In genomic region chr7:50531401-50531906, GRCh38 we compare ENCODE assay signal across 9 cellular contexts. TPM values are rescaled to one million over a fixed set of nuclear protein-coding genes. Genes with fewer than 3 reads are reported as not detected.
A peak's percentile ranks its signal among the peaks of the same experiment; 100 is the strongest.
DNase-seq lines count a peak whose midpoint lies in the region; ATAC-seq and TF ChIP-seq lines count a peak whose summit lies in the region.
"Had no signal": no experiment of that assay in that cellular context is flagged by ENCODE, and none has a peak within 500 bp of the region (broad histone marks: within the 10 kb centered on the region; RNA-seq: fewer than 3 reads in every experiment).

No MANE protein-coding gene starts in this region.

- intact Hi-C loops in ascending aorta (cut with DNase I), result no loop called here

- DNase-seq in NCI-H187 (lab: John Stamatoyannopoulos, UW) (peak; percentile 59 to 65), mucosa of gallbladder (ENCODE audit: low spot score) (peak; percentile 59), ascending aorta (ENCODE audit: low spot score in 2 of 2) (no peak)
- DNase-seq in activated T-cell treated with anti-CD3 and anti-CD28 coated beads, Interleukin-2, amount 50 U/mL, for 24 hours, result no peak
- no peak for DNase-seq in activated CD8-positive, alpha-beta memory T cell treated with anti-CD3 and anti-CD28 coated beads, Interleukin-2, amount 10 ng/mL, durations not matched to agents 7 days and 5 days

- H3K27ac ChIP-seq in ascending aorta, result no peak overlapping the region

- TF ChIP-seq CTCF in ascending aorta (IDR thresholded peaks at IDR 0.05), result no peak

- H3K4me3 ChIP-seq in ascending aorta, result no peak overlapping the region

- no peaks in the 10 kb centered on the region for H3K36me3 ChIP-seq in ascending aorta

- H3K9me3 Mint-ChIP-seq in activated T-cell treated with anti-CD3 and anti-CD28 coated beads, Interleukin-2, amount 50 U/mL, for 24 hours, result no peaks in the 10 kb centered on the region
- H3K9me3 Mint-ChIP-seq in activated CD8-positive, alpha-beta memory T cell treated with anti-CD3 and anti-CD28 coated beads, Interleukin-2, amount 10 ng/mL, durations not matched to agents 7 days and 5 days (ENCODE audit: low read depth), result no peaks in the 10 kb centered on the region

- peak overlapping the region; percentile 31 for H3K4me3 Mint-ChIP-seq in activated T-cell treated with anti-CD3 and anti-CD28 coated beads, Interleukin-2, amount 50 U/mL, for 24 hours
- no peak overlapping the region for H3K4me3 Mint-ChIP-seq in activated CD8-positive, alpha-beta memory T cell treated with anti-CD3 and anti-CD28 coated beads, Interleukin-2, amount 10 ng/mL, durations not matched to agents 7 days and 5 days

- H3K36me3 Mint-ChIP-seq in activated T-cell treated with anti-CD3 and anti-CD28 coated beads, Interleukin-2, amount 50 U/mL, for 24 hours (ENCODE audit: low read depth), result no peaks in the 10 kb centered on the region
- no peaks in the 10 kb centered on the region for H3K36me3 Mint-ChIP-seq in activated CD8-positive, alpha-beta memory T cell treated with anti-CD3 and anti-CD28 coated beads, Interleukin-2, amount 10 ng/mL, durations not matched to agents 7 days and 5 days

- ATAC-seq in GM18502 (IDR thresholded peaks at IDR 0.05; ENCODE audit: poor library complexity, unreplicated experiment), result peak; percentile 48
- no peak for ATAC-seq in HG02885 (IDR thresholded peaks at IDR 0.05; ENCODE audit: poor library complexity, unreplicated experiment)
- no peak for ATAC-seq in HG02642 (IDR thresholded peaks at IDR 0.05; ENCODE audit: poor library complexity, unreplicated experiment)
- no peak for ATAC-seq in activated CD8-positive, alpha-beta memory T cell treated with anti-CD3 and anti-CD28 coated beads, Interleukin-2, amount 10 ng/mL, durations not matched to agents 7 days and 5 days

- no peaks in the 10 kb centered on the region for H3K27me3 ChIP-seq in ascending aorta

- peaks cover 30% of the 10 kb centered on the region for H3K4me1 Mint-ChIP-seq in activated T-cell treated with anti-CD3 and anti-CD28 coated beads, Interleukin-2, amount 50 U/mL, for 24 hours (ENCODE audit: low read depth)
- H3K4me1 Mint-ChIP-seq in activated CD8-positive, alpha-beta memory T cell treated with anti-CD3 and anti-CD28 coated beads, Interleukin-2, amount 10 ng/mL, durations not matched to agents 7 days and 5 days, result peaks cover 20% of the 10 kb centered on the region

- peak overlapping the region; percentile 88 for H3K27ac Mint-ChIP-seq in activated T-cell treated with anti-CD3 and anti-CD28 coated beads, Interleukin-2, amount 50 U/mL, for 24 hours
- no peak overlapping the region for H3K27ac Mint-ChIP-seq in activated CD8-positive, alpha-beta memory T cell treated with anti-CD3 and anti-CD28 coated beads, Interleukin-2, amount 10 ng/mL, durations not matched to agents 7 days and 5 days

- CTCF ChIA-PET in activated CD8-positive, alpha-beta memory T cell treated with anti-CD3 and anti-CD28 coated beads, Interleukin-2, amount 10 ng/mL, durations not matched to agents 7 days and 5 days (lab: Charles Lee), result no interaction called here

- H3K27me3 Mint-ChIP-seq in activated T-cell treated with anti-CD3 and anti-CD28 coated beads, Interleukin-2, amount 50 U/mL, for 24 hours, result peaks cover 28% of the 10 kb centered on the region
- H3K27me3 Mint-ChIP-seq in activated CD8-positive, alpha-beta memory T cell treated with anti-CD3 and anti-CD28 coated beads, Interleukin-2, amount 10 ng/mL, durations not matched to agents 7 days and 5 days, result peaks cover 43% of the 10 kb centered on the region

- H3K4me1 ChIP-seq in ascending aorta, result no peaks in the 10 kb centered on the region

- no peaks in the 10 kb centered on the region for H3K9me3 ChIP-seq in ascending aorta

RNA-seq across cellular contexts. Expression of gene DDC, which starts 33.8 kb away (rescaled TPM):
- total RNA-seq in mucosa of gallbladder (1.7 TPM), ascending aorta (not detected)
- not detected for total RNA-seq in activated CD8-positive, alpha-beta memory T cell treated with anti-CD3 and anti-CD28 coated beads, Interleukin-2, amount 10 ng/mL, durations not matched to agents 7 days and 5 days
- total RNA-seq: pulmonary artery endothelial cell had no signal

Comparison
In these comparisons a context has a peak if more than half of its experiments do, and no peak if none do; other contexts are left out.
1. DNase-seq: peak in NCI-H187 (2 of 2) and mucosa of gallbladder (single experiment); none in activated T-cell treated with anti-CD3 and anti-CD28 coated beads, Interleukin-2, amount 50 U/mL, for 24 hours (single experiment), ascending aorta (0 of 2) and activated CD8-positive, alpha-beta memory T cell treated with anti-CD3 and anti-CD28 coated beads, Interleukin-2, amount 10 ng/mL, durations not matched to agents 7 days and 5 days (single experiment).